In genomic region chr11:84103096-84103495, GRCh38 we compare ENCODE assay signal across 22 cellular contexts.
DNase-seq lines count a peak whose midpoint lies in the region; TF ChIP-seq lines count a peak whose summit lies in the region.
"Had no signal": no experiment of that assay in that cellular context is flagged by ENCODE, and none has a peak within 500 bp of the region (broad histone marks: within the 10 kb centered on the region; RNA-seq: fewer than 3 reads in every experiment).

No MANE protein-coding gene starts in this region.

- H2BK120ac ChIP-seq in trophoblast cell (ENCODE audit: insufficient read depth, low read length, poor library complexity): no peak overlapping the region

- TF ChIP-seq CTCF in BE2C (IDR thresholded peaks at IDR 0.05; ENCODE audit: low read depth, low read length) (no peak), neural crest cell (conservative IDR thresholded peaks at IDR 0.05) (no peak)

- H3K14ac ChIP-seq in trophoblast cell (ENCODE audit: low read length): no peak overlapping the region

- H2BK5ac ChIP-seq in trophoblast cell (ENCODE audit: low read depth, low read length, poor library complexity): no peak overlapping the region

- H3K4me3 Mint-ChIP-seq in neural crest cell: peak overlapping the region; percentile 4
- H3K4me3 Mint-ChIP-seq: activated naive CD8-positive, alpha-beta T cell; activated T-cell treated with anti-CD3 and anti-CD28 coated beads, Interleukin-2, amount 50 U/mL, for 24 hours; natural killer cell; stimulated activated memory B cell treated with anti-CD40 and anti-IgM and Interleukin-4, amounts not matched to agents 10 μg/mL and 1 μg/mL and 100 μg/mL, for 72 hours; T-cell had no signal

- H2AK5ac ChIP-seq in trophoblast cell (ENCODE audit: low read length): no peak overlapping the region

- no peaks in the 10 kb centered on the region for H3K36me3 ChIP-seq in BE2C
- no peaks in the 10 kb centered on the region for H3K36me3 ChIP-seq in ectodermal cell (ENCODE audit: control insufficient read depth, insufficient read depth, low read length)
- H3K36me3 ChIP-seq in trophoblast cell (ENCODE audit: control insufficient read depth in 1 of 2, insufficient read depth in 2 of 2, low read length in 2 of 2): no peaks in the 10 kb centered on the region
- H3K36me3 ChIP-seq: transverse colon had no signal

- no peaks in the 10 kb centered on the region for H3K79me2 ChIP-seq in trophoblast cell (ENCODE audit: control insufficient read depth, insufficient read depth, low read length, poor library complexity)

- H3K79me1 ChIP-seq in trophoblast cell (ENCODE audit: low read length): no peaks in the 10 kb centered on the region

- DNase-seq in BE2C (peak; percentile 55), NCI-H524 (lab: John Stamatoyannopoulos, UW) (peak; percentile 9 to 62), neural crest cell (ENCODE audit: low read depth, low spot score) (peak; percentile 4), HT-29 (ENCODE audit: low spot score) (no peak), trophoblast cell (no peak), epidermal melanocyte (ENCODE audit: insufficient read length, low spot score) (no peak)
- no peak for DNase-seq in stimulated activated CD4-positive, alpha-beta T cell treated with anti-CD3 and anti-CD28 coated beads, Interleukin-4, amount 100 ng/mL, for 24 hours
- DNase-seq: activated CD4-positive, alpha-beta T cell treated with anti-CD3 and anti-CD28 coated beads, Interleukin-2, amount 50 U/mL, for 48 hours; activated T-cell treated with anti-CD3 and anti-CD28 coated beads, Interleukin-2, amount 50 U/mL, for 24 hours; DMS79; Kasumi-1; natural killer cell; NCI-H1092 treated with DMSO at 0.1 percent for 48 hours; NCI-H446 treated with DMSO at 0.1 percent for 48 hours; Right ventricle myocardium superior; T-cell; transverse colon had no signal

- no peak overlapping the region for H3K4me2 ChIP-seq in trophoblast cell (ENCODE audit: low read length)

- peaks cover 20% of the 10 kb centered on the region for H3K4me1 Mint-ChIP-seq in neural crest cell
- H3K4me1 Mint-ChIP-seq: natural killer cell; stimulated activated memory B cell treated with anti-CD40 and anti-IgM and Interleukin-4, amounts not matched to agents 10 μg/mL and 1 μg/mL and 100 μg/mL, for 72 hours; T-cell had no signal

- H3K4me3 ChIP-seq in BE2C (ENCODE audit: low read depth, low read length): no peak overlapping the region
- no peak overlapping the region for H3K4me3 ChIP-seq in ectodermal cell (ENCODE audit: insufficient read depth, low read depth, low read length)
- no peak overlapping the region for H3K4me3 ChIP-seq in trophoblast cell (ENCODE audit: low read depth, low read length)
- H3K4me3 ChIP-seq: lung, transverse colon had no signal

- no peak overlapping the region for H4K91ac ChIP-seq in trophoblast cell (ENCODE audit: low read depth, low read length)

- H3K18ac ChIP-seq in trophoblast cell (ENCODE audit: low read length): no peak overlapping the region

- no peak overlapping the region for H3K4ac ChIP-seq in trophoblast cell (ENCODE audit: low read depth, low read length)

- H2AFZ ChIP-seq in trophoblast cell (ENCODE audit: insufficient read depth, low read length, poor library complexity): no peak overlapping the region

- no peak overlapping the region for H4K8ac ChIP-seq in trophoblast cell (ENCODE audit: low read depth, low read length)

- WGBS in ectodermal cell, 2 experiments: 24 to 34% methylated on average over 1 of the region's 1 CpG
- no CpG with 5 or more reads among the region's 1 CpG for WGBS in trophoblast cell (ENCODE audit: extremely low coverage, insufficient coverage, insufficient read length)

- no peak overlapping the region for H3K23ac ChIP-seq in trophoblast cell (ENCODE audit: low read length)

- peak overlapping the region; percentile 46 for H3K27ac Mint-ChIP-seq in neural crest cell (ENCODE audit: unreplicated experiment)
- H3K27ac Mint-ChIP-seq: activated naive CD8-positive, alpha-beta T cell; activated T-cell treated with anti-CD3 and anti-CD28 coated beads, Interleukin-2, amount 50 U/mL, for 24 hours; natural killer cell; stimulated activated memory B cell treated with anti-CD40 and anti-IgM and Interleukin-4, amounts not matched to agents 10 μg/mL and 1 μg/mL and 100 μg/mL, for 72 hours; T-cell had no signal

- H3K36me3 Mint-ChIP-seq in neural crest cell (ENCODE audit: low read depth): no peaks in the 10 kb centered on the region
- H3K36me3 Mint-ChIP-seq: activated naive CD8-positive, alpha-beta T cell; natural killer cell; stimulated activated memory B cell treated with anti-CD40 and anti-IgM and Interleukin-4, amounts not matched to agents 10 μg/mL and 1 μg/mL and 100 μg/mL, for 72 hours; T-cell had no signal

- H2BK12ac ChIP-seq in trophoblast cell (ENCODE audit: low read length): no peak overlapping the region

- H3K27me3 Mint-ChIP-seq in neural crest cell (ENCODE audit: low read depth): no peaks in the 10 kb centered on the region
- H3K27me3 Mint-ChIP-seq: activated naive CD8-positive, alpha-beta T cell; activated T-cell treated with anti-CD3 and anti-CD28 coated beads, Interleukin-2, amount 50 U/mL, for 24 hours; stimulated activated memory B cell treated with anti-CD40 and anti-IgM and Interleukin-4, amounts not matched to agents 10 μg/mL and 1 μg/mL and 100 μg/mL, for 72 hours; T-cell had no signal

- H4K12ac ChIP-seq in trophoblast cell (ENCODE audit: low read depth, low read length): no peak overlapping the region

- no peak overlapping the region for H3K9ac ChIP-seq in trophoblast cell (ENCODE audit: low read length)

- H3K9me3 ChIP-seq in BE2C (no peaks in the 10 kb centered on the region), ectodermal cell (ENCODE audit: control insufficient read depth, low read length) (no peaks in the 10 kb centered on the region), trophoblast cell (ENCODE audit: insufficient read depth, low read depth, low read length) (no peaks in the 10 kb centered on the region)
- H3K9me3 ChIP-seq: transverse colon had no signal

- H3K27me3 ChIP-seq in BE2C (no peaks in the 10 kb centered on the region), ectodermal cell (ENCODE audit: control insufficient read depth, insufficient read depth, low read length, poor library complexity, severe bottlenecking) (no peaks in the 10 kb centered on the region), trophoblast cell (ENCODE audit: insufficient read depth, low read length) (no peaks in the 10 kb centered on the region)
- H3K27me3 ChIP-seq: transverse colon had no signal

- no peaks in the 10 kb centered on the region for H3K9me3 Mint-ChIP-seq in neural crest cell
- H3K9me3 Mint-ChIP-seq: stimulated activated memory B cell treated with anti-CD40 and anti-IgM and Interleukin-4, amounts not matched to agents 10 μg/mL and 1 μg/mL and 100 μg/mL, for 72 hours had no signal

- H3K27ac ChIP-seq in ectodermal cell (ENCODE audit: insufficient read depth, low read depth, low read length, poor library complexity, severe bottlenecking): peak overlapping the region; percentile 50
- H3K27ac ChIP-seq in trophoblast cell (ENCODE audit: low read depth, low read length): no peak overlapping the region
- H3K27ac ChIP-seq: transverse colon, VCaP had no signal

- no peaks in the 10 kb centered on the region for H3K4me1 ChIP-seq in BE2C
- H3K4me1 ChIP-seq in ectodermal cell (ENCODE audit: control insufficient read depth, insufficient read depth, low read length): peaks cover 22% of the 10 kb centered on the region
- H3K4me1 ChIP-seq in trophoblast cell (ENCODE audit: control insufficient read depth in 1 of 2, insufficient read depth in 2 of 2, low read length in 2 of 2): no peaks in the 10 kb centered on the region
- H3K4me1 ChIP-seq: transverse colon had no signal

Comparison
In these comparisons a context has a peak if more than half of its experiments do, and no peak if none do; other contexts are left out.
1. DNase-seq: peak in BE2C (single experiment), NCI-H524 (2 of 2) and neural crest cell (single experiment); none in HT-29 (single experiment), trophoblast cell (0 of 2), stimulated activated CD4-positive, alpha-beta T cell treated with anti-CD3 and anti-CD28 coated beads, Interleukin-4, amount 100 ng/mL, for 24 hours (single experiment) and epidermal melanocyte (single experiment).